17 cellular contexts compared by ENCODE assay signal in genomic region chr14:46054526-46054925, GRCh38.
DNase-seq lines count a peak whose midpoint lies in the region; ATAC-seq and TF ChIP-seq lines count a peak whose summit lies in the region.
"Had no signal": no experiment of that assay in that cellular context is flagged by ENCODE, and none has a peak within 500 bp of the region (broad histone marks: within the 10 kb centered on the region; RNA-seq: fewer than 3 reads in every experiment).

No MANE protein-coding gene starts in this region.

- DNase-seq in EH (ENCODE audit: low read depth) (peak; percentile 83), PC-3 (peak; percentile 81), epithelial cell of esophagus (ENCODE audit: low read depth) (peak; percentile 66), myocyte (ENCODE audit: low read depth) (peak; percentile 61), hepatocyte (ENCODE audit: low spot score) (no peak)
- no peak for DNase-seq in stimulated activated CD4-positive, alpha-beta T cell treated with anti-CD3 and anti-CD28 coated beads, Interleukin-12 subunit alpha, Interleukin-12 subunit beta, amount 100 ng/mL, for 4 hours
- DNase-seq: activated naive CD8-positive, alpha-beta T cell treated with anti-CD3 and anti-CD28 coated beads, Interleukin-2, amount 50 U/mL, for 24 hours; CD8-positive, alpha-beta memory T cell; H9; Karpas-422; NCI-H187 treated with DMSO at 0.1 percent for 48 hours; NCI-H526; stimulated activated CD4-positive, alpha-beta T cell treated with anti-CD3 and anti-CD28 coated beads, Interleukin-1b, Interleukin-23, amount 100 ng/mL, for 48 hours; upper lobe of right lung had no signal

- H3K27me3 ChIP-seq in PC-3 (ENCODE audit: low read length) (no peaks in the 10 kb centered on the region), hepatocyte (no peaks in the 10 kb centered on the region)
- H3K27me3 ChIP-seq: upper lobe of right lung had no signal

- H2AFZ ChIP-seq in PC-3 (ENCODE audit: low read length) (no peak overlapping the region), hepatocyte (no peak overlapping the region)

- H4K20me1 ChIP-seq in PC-3 (ENCODE audit: low read length) (no peaks in the 10 kb centered on the region), hepatocyte (ENCODE audit: insufficient read depth, poor library complexity, severe bottlenecking) (no peaks in the 10 kb centered on the region)

- H3F3A ChIP-seq in PC-3 (ENCODE audit: low read length, unreplicated experiment) = no peaks in the 10 kb centered on the region

- WGBS in hepatocyte (ENCODE audit: low lambda C conversion rate, missing lambda C conversion rate) = 75% methylated on average over 2 of the region's 2 CpGs

- H3K9me3 ChIP-seq in PC-3 (ENCODE audit: low read length) = no peaks in the 10 kb centered on the region
- no peaks in the 10 kb centered on the region for H3K9me3 ChIP-seq in hepatocyte (ENCODE audit: low read depth)
- H3K9me3 ChIP-seq: upper lobe of right lung had no signal

- H3K4me1 ChIP-seq in PC-3 (ENCODE audit: insufficient read depth, low read length) = peaks cover 12% of the 10 kb centered on the region
- no peaks in the 10 kb centered on the region for H3K4me1 ChIP-seq in hepatocyte (ENCODE audit: insufficient read depth)
- H3K4me1 ChIP-seq: upper lobe of right lung had no signal

- no peak overlapping the region for H3K9ac ChIP-seq in PC-3 (ENCODE audit: low read length)

- no peak overlapping the region for H3K4me3 ChIP-seq in PC-3 (ENCODE audit: low read length)
- H3K4me3 ChIP-seq in epithelial cell of esophagus (ENCODE audit: low read length) = no peak overlapping the region
- H3K4me3 ChIP-seq in hepatocyte = no peak overlapping the region
- H3K4me3 ChIP-seq: upper lobe of right lung had no signal

- CTCF ChIA-PET in PC-3 (lab: Charles Lee) = no interaction called here

- H3K36me3 ChIP-seq in PC-3 (ENCODE audit: low read depth, low read length) = no peaks in the 10 kb centered on the region
- H3K36me3 ChIP-seq in hepatocyte (replicated peaks; ENCODE audit: insufficient read depth, low read depth) = no peaks in the 10 kb centered on the region
- H3K36me3 ChIP-seq: upper lobe of right lung had no signal

- intact Hi-C loops in PC-3 (cut with micrococcal nuclease) = no loop called here

- ATAC-seq in PC-3 = peak; percentile 53
- ATAC-seq in GM21515 (IDR thresholded peaks at IDR 0.05; ENCODE audit: unreplicated experiment) = no peak
- ATAC-seq in GM18498 (IDR thresholded peaks at IDR 0.05; ENCODE audit: unreplicated experiment) = no peak
- ATAC-seq: activated naive CD8-positive, alpha-beta T cell treated with anti-CD3 and anti-CD28 coated beads, Interleukin-2, amount 50 U/mL, for 24 hours; Panc1; upper lobe of right lung had no signal

- POLR2A ChIA-PET in PC-3 (lab: Charles Lee; ENCODE audit: unreplicated experiment) = no interaction called here

- H3K27ac ChIP-seq in PC-3 (ENCODE audit: low read length) (no peak overlapping the region), hepatocyte (no peak overlapping the region)
- H3K27ac ChIP-seq: upper lobe of right lung had no signal

- no peaks in the 10 kb centered on the region for H3K9me2 ChIP-seq in PC-3 (replicated peaks; ENCODE audit: low read length)
- no peaks in the 10 kb centered on the region for H3K9me2 ChIP-seq in hepatocyte (replicated peaks; ENCODE audit: insufficient read depth)

- no TSS peak for BruUV-seq in PC-3 (replicated peaks; lab: Mats Ljungman, UMichigan)

- TF ChIP-seq CTCF in PC-3 (conservative IDR thresholded peaks at IDR 0.05; ENCODE audit: low read depth, low read length) (no peak), epithelial cell of esophagus (IDR thresholded peaks at IDR 0.05; ENCODE audit: insufficient read depth, low read depth, low read length, missing control alignments) (no peak), hepatocyte (IDR thresholded peaks at IDR 0.05; ENCODE audit: poor library complexity) (no peak)

- H3K79me2 ChIP-seq in PC-3 (ENCODE audit: low read length) (no peaks in the 10 kb centered on the region), hepatocyte (no peaks in the 10 kb centered on the region)

- H3K4me2 ChIP-seq in PC-3 (ENCODE audit: low read length) (peak overlapping the region; percentile 40), hepatocyte (no peak overlapping the region)

Comparison
In these comparisons a context has a peak if more than half of its experiments do, and no peak if none do; other contexts are left out.
1. DNase-seq: peak in EH (single experiment), PC-3 (single experiment), epithelial cell of esophagus (single experiment) and myocyte (single experiment); none in hepatocyte (single experiment) and stimulated activated CD4-positive, alpha-beta T cell treated with anti-CD3 and anti-CD28 coated beads, Interleukin-12 subunit alpha, Interleukin-12 subunit beta, amount 100 ng/mL, for 4 hours (single experiment).